8 cellular contexts compared by ENCODE assay signal in the genomic region with DNA sequence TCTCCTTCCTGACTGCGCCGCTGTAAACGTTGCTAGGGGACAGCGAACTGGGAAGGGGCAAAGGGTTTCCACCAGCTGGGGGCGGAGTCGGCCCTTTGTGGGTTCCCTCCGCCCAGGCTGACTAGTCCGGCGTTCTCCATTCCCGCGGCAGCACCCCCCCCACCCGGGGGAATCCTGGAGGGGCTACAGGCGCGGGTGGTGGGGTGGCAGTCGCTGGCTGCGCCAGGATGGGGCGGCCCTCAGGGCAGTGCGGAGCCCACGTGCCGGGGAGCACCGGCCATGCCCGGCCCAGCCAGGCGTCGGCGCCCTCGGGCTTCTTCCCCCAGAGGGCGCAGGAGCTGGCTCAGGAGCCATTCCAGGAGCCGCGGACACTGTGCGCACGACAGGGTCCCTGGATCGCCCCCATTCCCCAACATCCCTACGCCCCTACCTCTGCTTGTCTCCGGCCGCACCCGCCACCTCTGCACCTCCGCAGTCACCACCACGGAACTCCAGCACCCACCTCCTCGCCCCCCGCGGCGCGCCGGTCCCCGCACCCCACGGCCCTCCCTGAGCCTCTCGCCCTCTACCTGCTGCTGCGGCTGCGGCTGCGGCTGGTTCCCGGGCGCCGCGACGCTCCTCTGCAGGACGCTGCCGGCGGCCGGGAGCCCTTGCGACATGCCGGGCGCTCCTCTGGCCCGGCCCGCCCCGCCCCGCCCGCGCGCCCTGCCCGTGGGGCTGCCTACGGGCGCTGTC. TPM values are rescaled to one million over a fixed set of nuclear protein-coding genes. Genes with fewer than 3 reads are reported as not detected.
DNase-seq lines count a peak whose midpoint lies in the region; ATAC-seq and TF ChIP-seq lines count a peak whose summit lies in the region.

No MANE protein-coding gene starts in this region.

- peak; percentile 62 for TF ChIP-seq CTCF in A673 (conservative IDR thresholded peaks at IDR 0.05; ENCODE audit: low read depth, low read length)
- TF ChIP-seq CTCF in fibroblast of lung (conservative IDR thresholded peaks at IDR 0.05 in 1 of 2, IDR thresholded peaks at IDR 0.05 in 1 of 2; ENCODE audit: low read depth in 1 of 2, low read length in 2 of 2) = peak; percentile 32 to 46
- TF ChIP-seq CTCF in type B pancreatic cell (conservative IDR thresholded peaks at IDR 0.05) = peak; percentile 70

- H3K27me3 Mint-ChIP-seq in natural killer cell treated with Interleukin-12 subunit alpha and Interleukin-12 subunit beta and Interleukin-15 and Interleukin-18, amount 100 ng/mL, for 72 hours = peaks cover 26 to 38% of the 10 kb centered on the region in 2 donors
- peaks cover 82% of the 10 kb centered on the region for H3K27me3 Mint-ChIP-seq in type B pancreatic cell

- no TSS peak for BruUV-seq in A673 (replicated peaks; lab: Mats Ljungman, UMichigan)

- H3K4me3 ChIP-seq in A673 (ENCODE audit: low read depth, low read length, poor library complexity, severe bottlenecking) (peak overlapping the region; percentile 49), fibroblast of lung (replicated peaks in 1 of 4; ENCODE audit: control extremely low read depth in 1 of 4, insufficient read depth in 1 of 4, low read depth in 3 of 4, low read length in 4 of 4) (peak overlapping the region; percentile 44 to 67 (median 52))

- peak overlapping the region; percentile 83 for H3K4me3 Mint-ChIP-seq in natural killer cell treated with Interleukin-12 subunit alpha and Interleukin-12 subunit beta and Interleukin-15 and Interleukin-18, amount 100 ng/mL, for 72 hours
- peak overlapping the region; percentile 80 for H3K4me3 Mint-ChIP-seq in type B pancreatic cell

- H2AFZ ChIP-seq in fibroblast of lung (ENCODE audit: low read length) = no peak overlapping the region

- H3K27ac ChIP-seq in A673 (ENCODE audit: low read depth, low read length, poor library complexity, severe bottlenecking) (no peak overlapping the region), fibroblast of lung (ENCODE audit: insufficient read depth, low read length) (peak overlapping the region; percentile 37)

- H3K4me1 ChIP-seq in A673 (ENCODE audit: insufficient read depth, low read length, poor library complexity, severe bottlenecking) (peaks cover 18% of the 10 kb centered on the region), fibroblast of lung (ENCODE audit: control insufficient read depth, extremely low read depth, insufficient read depth, low read length) (peaks cover 4% of the 10 kb centered on the region)

- peaks cover 2% of the 10 kb centered on the region for H4K20me1 ChIP-seq in fibroblast of lung (ENCODE audit: control insufficient read depth, extremely low read depth, insufficient read depth, low read length)

- H3K4me1 Mint-ChIP-seq in natural killer cell treated with Interleukin-12 subunit alpha and Interleukin-12 subunit beta and Interleukin-15 and Interleukin-18, amount 100 ng/mL, for 72 hours (ENCODE audit: low read depth in 2 of 2) = peaks cover 39 to 65% of the 10 kb centered on the region in 2 donors
- H3K4me1 Mint-ChIP-seq in type B pancreatic cell (ENCODE audit: unreplicated experiment) = no peaks in the 10 kb centered on the region

- peaks cover 28% of the 10 kb centered on the region for H3K27me3 ChIP-seq in A673 (replicated peaks; ENCODE audit: insufficient read depth, low read depth, low read length, poor library complexity)
- no peaks in the 10 kb centered on the region for H3K27me3 ChIP-seq in fibroblast of lung (ENCODE audit: control insufficient read depth, insufficient read depth, low read length)

- CTCF ChIA-PET in A673 (lab: Charles Lee) = interaction anchor here (0.6 to 1.0 kb wide), 3 partner anchors 9 to 185 kb away, joined by 3 to 4 read pairs (median 3); no protein-coding TSS in a partner anchor

- H3K79me2 ChIP-seq in fibroblast of lung (ENCODE audit: control insufficient read depth, insufficient read depth, low read length) = no peaks in the 10 kb centered on the region

- intact Hi-C loops in A673 (cut with micrococcal nuclease; ENCODE audit: unreplicated experiment) = no loop called here

- ATAC-seq in GM18502 (IDR thresholded peaks at IDR 0.05; ENCODE audit: poor library complexity, unreplicated experiment) = peak; percentile 63
- ATAC-seq in HG03025 (IDR thresholded peaks at IDR 0.05; ENCODE audit: low FRiP score, unreplicated experiment) = peak; percentile 42
- peak; percentile 77 to 79 for ATAC-seq in natural killer cell treated with Interleukin-12 subunit alpha and Interleukin-12 subunit beta and Interleukin-15 and Interleukin-18, amount 100 ng/mL, for 72 hours

- H3K36me3 ChIP-seq in A673 (ENCODE audit: insufficient read depth, low read length, poor library complexity, severe bottlenecking) (no peaks in the 10 kb centered on the region), fibroblast of lung (ENCODE audit: control insufficient read depth, insufficient read depth, low read length) (no peaks in the 10 kb centered on the region)

- peak overlapping the region; percentile 87 for H3K4me2 ChIP-seq in fibroblast of lung (ENCODE audit: extremely low read depth, insufficient read depth, low read length)

- H3K9ac ChIP-seq in fibroblast of lung (ENCODE audit: insufficient read depth, low read length) = peak overlapping the region; percentile 80

- no peaks in the 10 kb centered on the region for H3K9me3 Mint-ChIP-seq in natural killer cell treated with Interleukin-12 subunit alpha and Interleukin-12 subunit beta and Interleukin-15 and Interleukin-18, amount 100 ng/mL, for 72 hours
- no peaks in the 10 kb centered on the region for H3K9me3 Mint-ChIP-seq in type B pancreatic cell

- H3K9me3 ChIP-seq in A673 (ENCODE audit: low read depth, low read length, poor library complexity, severe bottlenecking) (no peaks in the 10 kb centered on the region), fibroblast of lung (ENCODE audit: control insufficient read depth, insufficient read depth, low read depth, low read length) (no peaks in the 10 kb centered on the region)

- peaks cover 24% of the 10 kb centered on the region for H3K36me3 Mint-ChIP-seq in natural killer cell treated with Interleukin-12 subunit alpha and Interleukin-12 subunit beta and Interleukin-15 and Interleukin-18, amount 100 ng/mL, for 72 hours
- no peaks in the 10 kb centered on the region for H3K36me3 Mint-ChIP-seq in type B pancreatic cell

- DNase-seq in A673 (ENCODE audit: low spot score) (peak; percentile 67), NCI-H226 (peak; percentile 35), activated T-cell treated with anti-CD3 and anti-CD28 coated beads for 1 hour (ENCODE audit: low read depth) (peak; percentile 24), fibroblast of lung (ENCODE audit: low read depth in 2 of 2) (peak; percentile 23 to 25), type B pancreatic cell (ENCODE audit: extremely low spot score, unreplicated experiment) (peak; percentile 70)
- DNase-seq in natural killer cell treated with Interleukin-12 subunit alpha and Interleukin-12 subunit beta and Interleukin-15 and Interleukin-18, amount 100 ng/mL, for 72 hours (ENCODE audit: low spot score) = peak; percentile 74

- H3K27ac Mint-ChIP-seq in natural killer cell treated with Interleukin-12 subunit alpha and Interleukin-12 subunit beta and Interleukin-15 and Interleukin-18, amount 100 ng/mL, for 72 hours = peak overlapping the region; percentile 34 to 81
- no peak overlapping the region for H3K27ac Mint-ChIP-seq in type B pancreatic cell

- POLR2A ChIA-PET in A673 (lab: Charles Lee; ENCODE audit: low non-redundant PET) = no interaction called here

RNA-seq across cellular contexts. Expression of a gene that starts 0.4 kb away (rescaled TPM):
- total RNA-seq in A673 (2021) (4.1 and 6.9 TPM in 2 replicates), fibroblast of lung (3.3 and 6.8 TPM in 2 replicates), type B pancreatic cell (ENCODE audit: low replicate concordance) (0.55 and 0.72 TPM in 2 replicates)
- polyA plus RNA-seq in fibroblast of lung = 3.6 and 9.1 TPM in 2 replicates
- polyA plus RNA-seq in fibroblast of lung (2012) = 8.4 and 19.3 TPM in 2 replicates
- polyA minus RNA-seq in fibroblast of lung (ENCODE audit: low replicate concordance) = 1.0 and 4.8 TPM in 2 replicates
- total RNA-seq in natural killer cell treated with Interleukin-12 subunit alpha and Interleukin-12 subunit beta and Interleukin-15 and Interleukin-18, amount 100 ng/mL, for 72 hours = 100 to 1,000 TPM in 1 of 2 donors, 10 to 100 TPM in 1; 46.6 to 137 TPM

Comparison
In these comparisons a context has a peak if more than half of its experiments do, and no peak if none do; other contexts are left out.
1. DNase-seq: peak in every context shown above with its lines; median percentile 74 in natural killer cell treated with Interleukin-12 subunit alpha and Interleukin-12 subunit beta and Interleukin-15 and Interleukin-18, amount 100 ng/mL, for 72 hours; 70 in type B pancreatic cell; 67 in A673; 35 in NCI-H226; 24 in activated T-cell treated with anti-CD3 and anti-CD28 coated beads for 1 hour; 24 in fibroblast of lung.